In genomic region chr7:28126047-28127041, GRCh38 we compare ENCODE assay signal across 2 cellular contexts.
TF ChIP-seq lines count a peak whose summit lies in the region.

No MANE protein-coding gene starts in this region.

TF ChIP-seq in endothelial cell of umbilical vein, 7 proteins besides CTCF, POLR2A, EP300 and RAD21 (continued from another document):
- no peak for TF ChIP-seq EZH2 (IDR thresholded peaks at IDR 0.05; ENCODE audit: borderline replicate concordance, low read depth, low read length, severe bottlenecking)
- TF ChIP-seq FOS (IDR thresholded peaks at IDR 0.05; ENCODE audit: borderline replicate concordance, insufficient read depth, low read length), result no peak

TF ChIP-seq in neural cell, 6 proteins besides CTCF, POLR2A, EP300 and RAD21:
- TF ChIP-seq REST (IDR thresholded peaks at IDR 0.05; ENCODE audit: borderline replicate concordance), result no peak
- no peak for TF ChIP-seq MXI1 (conservative IDR thresholded peaks at IDR 0.05; ENCODE audit: poor library complexity, severe bottlenecking)
- TF ChIP-seq EZH2 (IDR thresholded peaks at IDR 0.05; ENCODE audit: borderline replicate concordance, insufficient read depth, low read length, poor library complexity, severe bottlenecking), result no peak
- TF ChIP-seq SMC3 (conservative IDR thresholded peaks at IDR 0.05; ENCODE audit: poor library complexity), result no peak
- TF ChIP-seq POLR2AphosphoS5 (IDR thresholded peaks at IDR 0.05), result no peak
- no peak for TF ChIP-seq TAF1 (IDR thresholded peaks at IDR 0.05; ENCODE audit: low read depth)
